Comparison of ENCODE assay signal across 9 cellular contexts in genomic region chr2:71798266-71799012, GRCh38.
A peak's percentile ranks its signal among the peaks of the same experiment; 100 is the strongest.
DNase-seq lines count a peak whose midpoint lies in the region; ATAC-seq and TF ChIP-seq lines count a peak whose summit lies in the region.
"Had no signal": no experiment of that assay in that cellular context is flagged by ENCODE, and none has a peak within 500 bp of the region (broad histone marks: within the 10 kb centered on the region; RNA-seq: fewer than 3 reads in every experiment).

No MANE protein-coding gene starts in this region.

- no peaks in the 10 kb centered on the region for H3K9me3 Mint-ChIP-seq in Caco-2 (ENCODE audit: unreplicated experiment)

- H3K27me3 ChIP-seq in Caco-2 (replicated peaks; ENCODE audit: control insufficient read depth, insufficient read depth, low read length): no peaks in the 10 kb centered on the region
- no peaks in the 10 kb centered on the region for H3K27me3 ChIP-seq in mammary epithelial cell (ENCODE audit: insufficient read depth, low read length)
- no peaks in the 10 kb centered on the region for H3K27me3 ChIP-seq in left lung

- no TSS peak for BruUV-seq in Caco-2 (replicated peaks; lab: Mats Ljungman, UMichigan)
- no TSS peak for BruUV-seq in mammary epithelial cell (replicated peaks; lab: Mats Ljungman, UMichigan)

- dilution Hi-C loops in mammary epithelial cell (cut with HindIII; ENCODE audit: low sequenced_read_pairs): no loop called here

- POLR2A ChIA-PET in Caco-2 (lab: Charles Lee): interaction anchor here (0.6 kb wide), 1 partner anchor 493 kb away, joined by 3 read pairs; no protein-coding TSS in a partner anchor

- WGBS in mammary epithelial cell (ENCODE audit: low coverage, missing lambda C conversion rate): 82% methylated on average over 8 of the region's 8 CpGs

- no peaks in the 10 kb centered on the region for H3K27me3 Mint-ChIP-seq in Caco-2 (ENCODE audit: insufficient read depth, unreplicated experiment)

- in situ Hi-C loops in mammary epithelial cell (cut with MboI; ENCODE audit: low sequenced_read_pairs in 2 of 2): loop anchor here in 1 of 2 donors (10.0 kb wide), 1 partner anchor 184 kb away; no protein-coding TSS in a partner anchor

- H3K9me3 ChIP-seq in Caco-2 (no peaks in the 10 kb centered on the region), mammary epithelial cell (replicated peaks; ENCODE audit: insufficient read depth, low read length) (no peaks in the 10 kb centered on the region), left lung (no peaks in the 10 kb centered on the region)

- H3K4me1 ChIP-seq in Caco-2: peaks cover 32% of the 10 kb centered on the region
- H3K4me1 ChIP-seq in mammary epithelial cell (ENCODE audit: insufficient read depth, low read length): no peaks in the 10 kb centered on the region
- H3K4me1 ChIP-seq in left lung: no peaks in the 10 kb centered on the region

- H3K79me2 ChIP-seq in mammary epithelial cell (ENCODE audit: insufficient read depth, low read length): no peaks in the 10 kb centered on the region

- H3K36me3 Mint-ChIP-seq in Caco-2 (ENCODE audit: insufficient read depth, unreplicated experiment): no peaks in the 10 kb centered on the region

- H3K27ac Mint-ChIP-seq in Caco-2 (ENCODE audit: unreplicated experiment): no peak overlapping the region

- no peaks in the 10 kb centered on the region for H4K20me1 ChIP-seq in mammary epithelial cell (ENCODE audit: insufficient read depth, low read length)

- DNase-seq in Caco-2 (peak; percentile 71 to 80), GM20000 (ENCODE audit: low spot score) (peak; percentile 55), NCI-H146 treated with DMSO at 0.1 percent for 48 hours (lab: John Stamatoyannopoulos, UW; ENCODE audit: unreplicated experiment) (peak; percentile 9), mammary epithelial cell (peak; percentile 22), left lung (no peak), NCI-H187 treated with DMSO at 0.1 percent for 48 hours (lab: John Stamatoyannopoulos, UW) (no peak), germinal center (ENCODE audit: low spot score) (no peak)

- no peaks in the 10 kb centered on the region for H3K36me3 ChIP-seq in Caco-2 (ENCODE audit: control insufficient read depth, insufficient read depth, low read length)
- no peaks in the 10 kb centered on the region for H3K36me3 ChIP-seq in mammary epithelial cell (ENCODE audit: insufficient read depth, low read length)
- H3K36me3 ChIP-seq in left lung: no peaks in the 10 kb centered on the region

- intact Hi-C loops in Caco-2 (cut with micrococcal nuclease; ENCODE audit: unreplicated experiment): loop anchor here (1.0 to 5.0 kb wide), 5 partner anchors 19 to 253 kb away; no protein-coding TSS in a partner anchor
- intact Hi-C loops in mammary epithelial cell (cut with micrococcal nuclease): loop anchor here (1.0 kb wide), 4 partner anchors 188 to 337 kb away; no protein-coding TSS in a partner anchor
- intact Hi-C loops in left lung (cut with DNase I): loop anchor here in 1 of 2 donors (5.0 to 10.0 kb wide), 2 partner anchors 186 to 254 kb away; no protein-coding TSS in a partner anchor

- peaks cover 28% of the 10 kb centered on the region for H3K4me1 Mint-ChIP-seq in Caco-2 (ENCODE audit: low read depth, unreplicated experiment)

- CTCF ChIA-PET in Caco-2 (lab: Charles Lee): interaction anchor here (0.7 to 2.7 kb wide), 9 partner anchors 14 to 352 kb away, joined by 3 to 11 read pairs (median 4); no protein-coding TSS in a partner anchor
- CTCF ChIA-PET in mammary epithelial cell (lab: Charles Lee; ENCODE audit: low non-redundant PET): interaction anchor here (0.6 to 1.0 kb wide), 4 partner anchors 14 to 499 kb away, joined by 3 to 6 read pairs (median 4); no protein-coding TSS in a partner anchor

- no peak overlapping the region for H2AFZ ChIP-seq in mammary epithelial cell (ENCODE audit: low read depth, low read length)

- H3K4me3 ChIP-seq in Caco-2 (ENCODE audit: low read depth, low read length) (no peak overlapping the region), mammary epithelial cell (replicated peaks in 1 of 3; ENCODE audit: insufficient read depth in 1 of 3, low read depth in 2 of 3, low read length in 3 of 3) (no peak overlapping the region), left lung (no peak overlapping the region)
- H3K4me3 ChIP-seq: SK-N-MC had no signal

- H3K27ac ChIP-seq in mammary epithelial cell (ENCODE audit: insufficient read depth, low read depth, low read length) (no peak overlapping the region), left lung (no peak overlapping the region)
- H3K27ac ChIP-seq: SK-N-MC had no signal

- TF ChIP-seq CTCF in Caco-2 (IDR thresholded peaks at IDR 0.05; ENCODE audit: insufficient read depth in 1 of 2, low read depth in 1 of 2, low read length in 1 of 2, severe bottlenecking in 1 of 2, unreplicated experiment in 1 of 2) (peak; percentile 88 to 92), GM20000 (IDR thresholded peaks at IDR 0.05; ENCODE audit: extremely low read depth, missing control alignments) (peak; percentile 67), mammary epithelial cell (conservative IDR thresholded peaks at IDR 0.05 in 1 of 2, IDR thresholded peaks at IDR 0.05 in 1 of 2; ENCODE audit: extremely low read depth in 1 of 2, insufficient read depth in 1 of 2, low read depth in 1 of 2, low read length in 2 of 2) (peak; percentile 73 to 94), left lung (IDR thresholded peaks at IDR 0.05) (peak; percentile 80 to 84)

- ATAC-seq in left lung (peak; percentile 78), GM19395 (IDR thresholded peaks at IDR 0.05; ENCODE audit: unreplicated experiment) (no peak)

- H3K4me2 ChIP-seq in mammary epithelial cell (ENCODE audit: insufficient read depth, low read depth, low read length): no peak overlapping the region

- no peak overlapping the region for H3K4me3 Mint-ChIP-seq in Caco-2 (ENCODE audit: unreplicated experiment)

- H3K9ac ChIP-seq in mammary epithelial cell (ENCODE audit: insufficient read depth, low read length): no peak overlapping the region

Comparison
In these comparisons a context has a peak if more than half of its experiments do, and no peak if none do; other contexts are left out.
1. DNase-seq: peak in Caco-2 (2 of 2), GM20000 (single experiment), NCI-H146 treated with DMSO at 0.1 percent for 48 hours (single experiment) and mammary epithelial cell (single experiment); none in left lung (0 of 2), NCI-H187 treated with DMSO at 0.1 percent for 48 hours (single experiment) and germinal center (single experiment).
2. Peak in every context shown above with its lines, with median percentiles within 50 percentile points of each other: CTCF ChIP-seq.